In genomic region chr15:90087454-90088154, GRCh38 we compare ENCODE assay signal across 9 cellular contexts. TPM values are rescaled to one million over a fixed set of nuclear protein-coding genes. Genes with fewer than 3 reads are reported as not detected.
DNase-seq lines count a peak whose midpoint lies in the region; ATAC-seq, FAIRE-seq and TF ChIP-seq lines count a peak whose summit lies in the region.
"Had no signal": no experiment of that assay in that cellular context is flagged by ENCODE, and none has a peak within 500 bp of the region (broad histone marks: within the 10 kb centered on the region; RNA-seq: fewer than 3 reads in every experiment).

No MANE protein-coding gene starts in this region.

- H3K27me3 ChIP-seq in BE2C: no peaks in the 10 kb centered on the region
- no peaks in the 10 kb centered on the region for H3K27me3 ChIP-seq in spleen (replicated peaks in 1 of 7)

- TF ChIP-seq POLR2A in GM12891 (IDR thresholded peaks at IDR 0.05; ENCODE audit: low read depth, low read length) (no peak), spleen (IDR thresholded peaks at IDR 0.05) (no peak)

- FAIRE-seq in GM12891 (lab: Jason Lieb, UNC): no peak
- FAIRE-seq: endometrium had no signal

- WGBS in spleen, 5 donors: 82 to 85% (median 84%) methylated on average over 19 to 20 of the region's 20 CpGs

- H3K4me3 ChIP-seq in BE2C (ENCODE audit: low read depth, low read length) (peak overlapping the region; percentile 28), spleen (no peak overlapping the region)

- ATAC-seq in HG03439 (IDR thresholded peaks at IDR 0.05; ENCODE audit: unreplicated experiment) (no peak), HG03354 (IDR thresholded peaks at IDR 0.05; ENCODE audit: poor library complexity, severe bottlenecking, unreplicated experiment) (no peak)

- TF ChIP-seq CTCF in BE2C (IDR thresholded peaks at IDR 0.05; ENCODE audit: low read depth, low read length) (peak; percentile 57), spleen (IDR thresholded peaks at IDR 0.05 in 8 of 11, conservative IDR thresholded peaks at IDR 0.05 in 3 of 11) (no peak)

- H3K27ac ChIP-seq in spleen: no peak overlapping the region

- H3K36me3 ChIP-seq in BE2C: peaks cover 32% of the 10 kb centered on the region
- H3K36me3 ChIP-seq in spleen: peaks cover 0 to 94% (median 59%) of the 10 kb centered on the region in 6 donors

- DNase-seq in BE2C (peak; percentile 87), H4 (ENCODE audit: low spot score) (peak; percentile 50), iPS-NIHi11 (ENCODE audit: low spot score) (peak; percentile 80), GM12891 (ENCODE audit: insufficient read length, low spot score) (no peak), spleen (no peak)
- DNase-seq in activated CD4-positive, alpha-beta T cell treated with anti-CD3 and anti-CD28 coated beads, Interleukin-2, amount 50 U/mL, for 48 hours: peak; percentile 42 to 55

- no peaks in the 10 kb centered on the region for H3K9me3 ChIP-seq in BE2C
- no peaks in the 10 kb centered on the region for H3K9me3 ChIP-seq in spleen

- intact Hi-C loops in spleen (cut with DNase I; ENCODE audit: low total_unique reads): loop anchor here (10.0 kb wide), 1 partner anchor 323 kb away; no protein-coding TSS in a partner anchor

- H3K4me1 ChIP-seq in BE2C: peaks cover 6% of the 10 kb centered on the region; the same call in 1 of the 2 replicates
- peaks cover 0 to 40% (median 2%) of the 10 kb centered on the region in 6 donors for H3K4me1 ChIP-seq in spleen

TF ChIP-seq in GM12891, 5 proteins besides CTCF, POLR2A, EP300 and RAD21:
- TF ChIP-seq TAF1 (IDR thresholded peaks at IDR 0.05; ENCODE audit: low read depth, low read length) (no peak), POLR2AphosphoS5 (IDR thresholded peaks at IDR 0.05; ENCODE audit: low read depth, low read length) (no peak), SPI1 (IDR thresholded peaks at IDR 0.05; ENCODE audit: low read depth, low read length) (no peak), POU2F2 (IDR thresholded peaks at IDR 0.05; ENCODE audit: low read depth, low read length) (no peak)

RNA-seq across cellular contexts. Expression of gene IDH2, which starts 14.7 kb away (rescaled TPM):
- 47.2 TPM for polyA plus RNA-seq in BE2C (2012; ENCODE audit: insufficient read depth, insufficient read length, low read depth)
- total RNA-seq in H4 (2014; rRNA removed; shearing (Covaris generic)): 43.2 and 48.5 TPM in 2 replicates
- 111 TPM for polyA plus RNA-seq in GM12891 (2012; ENCODE audit: low read depth, missing spikeins)
- 10 to 100 TPM; 42.8 to 70.9 (median 52.5) TPM for total RNA-seq in spleen
- 10 to 100 TPM; 36.4 to 57.8 (median 53.5) TPM for polyA plus RNA-seq in spleen

Comparison
In these comparisons a context has a peak if more than half of its experiments do, and no peak if none do; other contexts are left out.
1. DNase-seq: peak in BE2C (single experiment), H4 (single experiment), activated CD4-positive, alpha-beta T cell treated with anti-CD3 and anti-CD28 coated beads, Interleukin-2, amount 50 U/mL, for 48 hours (2 of 2) and iPS-NIHi11 (single experiment); none in GM12891 (single experiment) and spleen (single experiment).